Comparison of ENCODE assay signal across 21 cellular contexts in genomic region chr6:70700922-70701876, GRCh38. TPM values are rescaled to one million over a fixed set of nuclear protein-coding genes. Genes with fewer than 3 reads are reported as not detected.
DNase-seq lines count a peak whose midpoint lies in the region; ATAC-seq and TF ChIP-seq lines count a peak whose summit lies in the region.
"Had no signal": no experiment of that assay in that cellular context is flagged by ENCODE, and none has a peak within 500 bp of the region (broad histone marks: within the 10 kb centered on the region; RNA-seq: fewer than 3 reads in every experiment).

No MANE protein-coding gene starts in this region.

- peaks cover 0 to 2% of the 10 kb centered on the region in 2 experiments for H3K36me3 ChIP-seq in trophoblast cell (ENCODE audit: control insufficient read depth in 1 of 2, insufficient read depth in 2 of 2, low read length in 2 of 2)

- no peak overlapping the region for H2AK5ac ChIP-seq in trophoblast cell (ENCODE audit: low read length)

- no peak overlapping the region for H2BK120ac ChIP-seq in trophoblast cell (ENCODE audit: insufficient read depth, low read length, poor library complexity)

- H3K4me3 ChIP-seq in trophoblast cell (ENCODE audit: low read depth, low read length) (no peak overlapping the region), dorsolateral prefrontal cortex (no peak overlapping the region)
- H3K4me3 ChIP-seq: hepatocyte, smooth muscle cell, upper lobe of left lung had no signal

- H3K4me3 Mint-ChIP-seq in CD4-positive, alpha-beta T cell = no peak overlapping the region
- peak overlapping the region; percentile 7 for H3K4me3 Mint-ChIP-seq in activated T-helper 17 cell treated with anti-CD3 and anti-CD28 coated beads, Interleukin-2, amount 50 U/mL, for 72 hours
- H3K4me3 Mint-ChIP-seq in chondrocyte (ENCODE audit: unreplicated experiment) = no peak overlapping the region
- H3K4me3 Mint-ChIP-seq: activated CD8-positive, alpha-beta T cell treated with anti-CD3 and anti-CD28 coated beads, Interleukin-2, amount 10 ng/mL, durations not matched to agents 7 days and 5 days; T-helper 1 cell treated with Interleukin-12 subunit alpha and Interleukin-12 subunit beta and Interleukin-4 antibody, amounts not matched to agents 30 μg/mL and 1 μg/mL, for 36 hours had no signal

- H3K4ac ChIP-seq in trophoblast cell (ENCODE audit: low read depth, low read length) = no peak overlapping the region

- no peak for DNase-seq in CD4-positive, alpha-beta T cell
- DNase-seq in left cardiac atrium = peak; percentile 30
- no peak for DNase-seq in trophoblast cell
- no peak for DNase-seq in chondrocyte (ENCODE audit: low spot score)
- DNase-seq in amniotic stem cell (lab: John Stamatoyannopoulos, UW) = no peak
- no peak for DNase-seq in dorsolateral prefrontal cortex
- DNase-seq: activated CD8-positive, alpha-beta T cell treated with anti-CD3 and anti-CD28 coated beads, Interleukin-2, amount 10 ng/mL, durations not matched to agents 7 days and 5 days; effector CD4-positive, alpha-beta T cell; EL; left colon; mesendoderm; MM.1S; NCI-H2029 treated with DMSO at 0.1 percent for 48 hours; RPMI8226; upper lobe of left lung had no signal

- H3K27me3 ChIP-seq in CD4-positive, alpha-beta T cell (ENCODE audit: control insufficient read depth, insufficient read depth, low read length) = no peaks in the 10 kb centered on the region
- H3K27me3 ChIP-seq in trophoblast cell (ENCODE audit: insufficient read depth, low read length) (no peaks in the 10 kb centered on the region), dorsolateral prefrontal cortex (no peaks in the 10 kb centered on the region)
- H3K27me3 ChIP-seq: hepatocyte, upper lobe of left lung had no signal

- H3K27me3 Mint-ChIP-seq in CD4-positive, alpha-beta T cell = no peaks in the 10 kb centered on the region
- no peaks in the 10 kb centered on the region for H3K27me3 Mint-ChIP-seq in activated T-helper 17 cell treated with anti-CD3 and anti-CD28 coated beads, Interleukin-2, amount 50 U/mL, for 72 hours
- H3K27me3 Mint-ChIP-seq in chondrocyte (ENCODE audit: low read depth) = no peaks in the 10 kb centered on the region

- H2AFZ ChIP-seq in trophoblast cell (ENCODE audit: insufficient read depth, low read length, poor library complexity) = peak overlapping the region; percentile 25
- H2AFZ ChIP-seq: hepatocyte had no signal

- no peak overlapping the region for H3K18ac ChIP-seq in trophoblast cell (ENCODE audit: low read length)

- H3K9me3 Mint-ChIP-seq in CD4-positive, alpha-beta T cell = no peaks in the 10 kb centered on the region
- no peaks in the 10 kb centered on the region for H3K9me3 Mint-ChIP-seq in activated T-helper 17 cell treated with anti-CD3 and anti-CD28 coated beads, Interleukin-2, amount 50 U/mL, for 72 hours
- peaks cover 5% of the 10 kb centered on the region for H3K9me3 Mint-ChIP-seq in chondrocyte (ENCODE audit: low read depth)
- H3K9me3 Mint-ChIP-seq: T-helper 1 cell treated with Interleukin-12 subunit alpha and Interleukin-12 subunit beta and Interleukin-4 antibody, amounts not matched to agents 30 μg/mL and 1 μg/mL, for 36 hours had no signal

- intact Hi-C loops in CD4-positive, alpha-beta T cell (cut with DNase I, micrococcal nuclease) = loop anchor here in 1 of 2 experiments (5.0 kb wide), 1 partner anchor 256 kb away; the partner anchor contains the start of gene B3GAT2
- intact Hi-C loops in left cardiac atrium (cut with DNase I) (loop anchor here in 1 of 2 donors (10.0 kb wide), 1 partner anchor 314 kb away; no protein-coding TSS in a partner anchor), dorsolateral prefrontal cortex (cut with DNase I) (loop anchor here in 1 of 2 donors (10.0 kb wide), 1 partner anchor 314 kb away; no protein-coding TSS in a partner anchor)

- ATAC-seq in CD4-positive, alpha-beta T cell (ENCODE audit: poor library complexity) = no peak
- ATAC-seq in activated T-helper 17 cell treated with anti-CD3 and anti-CD28 coated beads, Interleukin-2, amount 50 U/mL, for 72 hours (replicated peaks) = no peak
- ATAC-seq in left cardiac atrium = peak; percentile 62 to 72
- ATAC-seq: activated CD8-positive, alpha-beta T cell treated with anti-CD3 and anti-CD28 coated beads, Interleukin-2, amount 10 ng/mL, durations not matched to agents 7 days and 5 days; left colon had no signal

- peaks cover 87% of the 10 kb centered on the region for H3K4me1 Mint-ChIP-seq in CD4-positive, alpha-beta T cell (ENCODE audit: low read depth)
- H3K4me1 Mint-ChIP-seq in activated T-helper 17 cell treated with anti-CD3 and anti-CD28 coated beads, Interleukin-2, amount 50 U/mL, for 72 hours = peaks cover 42% of the 10 kb centered on the region
- H3K4me1 Mint-ChIP-seq in chondrocyte (ENCODE audit: low read depth) = peaks cover 3% of the 10 kb centered on the region

- no peak overlapping the region for H2BK12ac ChIP-seq in trophoblast cell (ENCODE audit: low read length)

- H3K79me2 ChIP-seq in trophoblast cell (ENCODE audit: control insufficient read depth, insufficient read depth, low read length, poor library complexity) = no peaks in the 10 kb centered on the region

- no CpG with 5 or more reads among the region's 10 CpGs for WGBS in trophoblast cell (ENCODE audit: extremely low coverage, insufficient coverage, insufficient read length)

- no peak overlapping the region for H4K91ac ChIP-seq in trophoblast cell (ENCODE audit: low read depth, low read length)

- no peak overlapping the region for H4K12ac ChIP-seq in trophoblast cell (ENCODE audit: low read depth, low read length)

- H3K4me2 ChIP-seq in trophoblast cell (ENCODE audit: low read length) = no peak overlapping the region
- H3K4me2 ChIP-seq: hepatocyte, KMS-11, smooth muscle cell had no signal

- H3K4me1 ChIP-seq in trophoblast cell (ENCODE audit: control insufficient read depth in 1 of 2, insufficient read depth in 2 of 2, low read length in 2 of 2) = no peaks in the 10 kb centered on the region

- H4K8ac ChIP-seq in trophoblast cell (ENCODE audit: low read depth, low read length) = no peak overlapping the region

- H2BK5ac ChIP-seq in trophoblast cell (ENCODE audit: low read depth, low read length, poor library complexity) = no peak overlapping the region

- no peak for TF ChIP-seq CTCF in CD4-positive, alpha-beta T cell (IDR thresholded peaks at IDR 0.05)
- TF ChIP-seq CTCF in chondrocyte (IDR thresholded peaks at IDR 0.05) (no peak), dorsolateral prefrontal cortex (IDR thresholded peaks at IDR 0.05 in 54 of 56, conservative IDR thresholded peaks at IDR 0.05 in 2 of 56; ENCODE audit: low read depth in 1 of 56, partially characterized antibody in 56 of 56) (no peak)

- no peak overlapping the region for H3K23ac ChIP-seq in trophoblast cell (ENCODE audit: low read length)

- CTCF ChIA-PET in CD4-positive, alpha-beta T cell (lab: Charles Lee) = no interaction called here

- no peak overlapping the region for H3K9ac ChIP-seq in trophoblast cell (ENCODE audit: low read length)
- H3K9ac ChIP-seq: KMS-11 had no signal

- no peaks in the 10 kb centered on the region for H3K9me3 ChIP-seq in CD4-positive, alpha-beta T cell (ENCODE audit: control insufficient read depth, low read length)
- H3K9me3 ChIP-seq in trophoblast cell (ENCODE audit: insufficient read depth, low read depth, low read length) = no peaks in the 10 kb centered on the region
- H3K9me3 ChIP-seq: upper lobe of left lung had no signal

- peak overlapping the region; percentile 50 for H3K27ac Mint-ChIP-seq in CD4-positive, alpha-beta T cell
- peak overlapping the region; percentile 41 for H3K27ac Mint-ChIP-seq in activated T-helper 17 cell treated with anti-CD3 and anti-CD28 coated beads, Interleukin-2, amount 50 U/mL, for 72 hours
- no peak overlapping the region for H3K27ac Mint-ChIP-seq in chondrocyte (ENCODE audit: unreplicated experiment)
- H3K27ac Mint-ChIP-seq: activated CD8-positive, alpha-beta T cell treated with anti-CD3 and anti-CD28 coated beads, Interleukin-2, amount 10 ng/mL, durations not matched to agents 7 days and 5 days; T-helper 1 cell treated with Interleukin-12 subunit alpha and Interleukin-12 subunit beta and Interleukin-4 antibody, amounts not matched to agents 30 μg/mL and 1 μg/mL, for 36 hours had no signal

- no peaks in the 10 kb centered on the region for H3K79me1 ChIP-seq in trophoblast cell (ENCODE audit: low read length)

- POLR2A ChIA-PET in CD4-positive, alpha-beta T cell (lab: Charles Lee) = interaction anchor here (1.0 kb wide), 1 partner anchor 32 kb away, joined by 3 read pairs; no protein-coding TSS in a partner anchor

- H3K36me3 Mint-ChIP-seq in CD4-positive, alpha-beta T cell (ENCODE audit: low read depth) = peaks cover 32% of the 10 kb centered on the region
- peaks cover 7% of the 10 kb centered on the region for H3K36me3 Mint-ChIP-seq in activated T-helper 17 cell treated with anti-CD3 and anti-CD28 coated beads, Interleukin-2, amount 50 U/mL, for 72 hours (ENCODE audit: low read depth)
- H3K36me3 Mint-ChIP-seq in chondrocyte (ENCODE audit: low read depth) = no peaks in the 10 kb centered on the region

- no peak overlapping the region for H3K14ac ChIP-seq in trophoblast cell (ENCODE audit: low read length)

- no peak overlapping the region for H3K27ac ChIP-seq in CD4-positive, alpha-beta T cell (ENCODE audit: low read depth, low read length)
- H3K27ac ChIP-seq in trophoblast cell (ENCODE audit: low read depth, low read length) (no peak overlapping the region), dorsolateral prefrontal cortex (no peak overlapping the region)
- H3K27ac ChIP-seq: C4-2B, hepatocyte, KMS-11, upper lobe of left lung had no signal

RNA-seq across cellular contexts. Expression of gene SMAP1, which starts 33.5 kb away (rescaled TPM):
- total RNA-seq in CD4-positive, alpha-beta T cell = 10 to 100 TPM; 20.0 to 22.5 TPM
- 10 to 100 TPM; 24.0 to 39.5 TPM for total RNA-seq in activated T-helper 17 cell treated with anti-CD3 and anti-CD28 coated beads, Interleukin-2, amount 50 U/mL, for 72 hours
- 10 to 100 TPM; 24.4 to 27.8 TPM for total RNA-seq in left cardiac atrium
- 39.4 and 40.3 TPM in 2 replicates for polyA plus RNA-seq in trophoblast cell (2013)
- 23.8 to 27.2 TPM (median 27.1 TPM) in 3 replicates for total RNA-seq in chondrocyte
- total RNA-seq in dorsolateral prefrontal cortex = 10 to 100 TPM; 30.9 to 64.8 (median 47.9) TPM

Comparison
In these comparisons a context has a peak if more than half of its experiments do, and no peak if none do; other contexts are left out.
1. ATAC-seq: peak in left cardiac atrium (2 of 2); none in CD4-positive, alpha-beta T cell (single experiment) and activated T-helper 17 cell treated with anti-CD3 and anti-CD28 coated beads, Interleukin-2, amount 50 U/mL, for 72 hours (single experiment).